9 cellular contexts compared by ENCODE assay signal in the genomic region with DNA sequence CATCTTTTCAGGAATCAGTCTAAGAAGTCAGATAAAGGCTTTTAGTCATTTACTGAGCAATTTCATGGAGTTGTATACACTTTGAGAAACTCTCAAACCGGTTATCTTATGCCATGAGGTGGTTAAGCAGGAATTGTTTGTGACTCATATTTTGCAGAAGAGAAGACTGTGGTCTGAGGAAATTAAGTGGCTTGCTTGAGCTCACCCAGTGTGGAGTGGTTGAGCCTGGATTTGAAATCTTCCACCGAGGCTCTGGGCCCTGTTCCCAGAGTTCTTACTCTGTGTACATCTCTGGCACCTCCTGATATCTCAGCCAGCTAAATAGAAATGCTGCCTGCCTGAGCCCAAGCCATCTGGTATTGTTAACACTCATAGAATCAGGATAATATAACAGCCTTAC. TPM values are rescaled to one million over a fixed set of nuclear protein-coding genes. Genes with fewer than 3 reads are reported as not detected.
DNase-seq lines count a peak whose midpoint lies in the region; ATAC-seq and TF ChIP-seq lines count a peak whose summit lies in the region.
"Had no signal": no experiment of that assay in that cellular context is flagged by ENCODE, and none has a peak within 500 bp of the region (broad histone marks: within the 10 kb centered on the region; RNA-seq: fewer than 3 reads in every experiment).

No MANE protein-coding gene starts in this region.

- H3K36me3 ChIP-seq in hepatocyte (replicated peaks; ENCODE audit: insufficient read depth, low read depth) (no peaks in the 10 kb centered on the region), upper lobe of left lung (no peaks in the 10 kb centered on the region)
- H3K36me3 ChIP-seq: SJCRH30 had no signal

- TF ChIP-seq CTCF in hepatocyte (IDR thresholded peaks at IDR 0.05; ENCODE audit: poor library complexity) (no peak), upper lobe of left lung (IDR thresholded peaks at IDR 0.05) (no peak), nephron progenitor cell (IDR thresholded peaks at IDR 0.05) (no peak)

- H2AFZ ChIP-seq in hepatocyte, result no peak overlapping the region

- H3K9me3 ChIP-seq in hepatocyte (ENCODE audit: low read depth) (no peaks in the 10 kb centered on the region), upper lobe of left lung (no peaks in the 10 kb centered on the region)
- H3K9me3 ChIP-seq: SJCRH30 had no signal

- no peak for DNase-seq in activated naive CD4-positive, alpha-beta T cell treated with anti-CD3 and anti-CD28 coated beads, Interleukin-2, amount 50 U/mL, for 72 hours (ENCODE audit: low spot score in 2 of 2)
- no peak for DNase-seq in activated naive CD4-positive, alpha-beta T cell treated with Interleukin-2 at 50 U/mL for 16 hours
- DNase-seq in activated CD8-positive, alpha-beta T cell treated with anti-CD3 and anti-CD28 coated beads, Interleukin-2, amount 10 ng/mL, durations not matched to agents 7 days and 5 days, result no peak
- DNase-seq in hepatocyte (ENCODE audit: low spot score) (peak; percentile 57), upper lobe of left lung (peak in 1 of 2 donors; percentile 75), nephron progenitor cell (no peak)
- DNase-seq: SJCRH30 had no signal

- H3K4me1 ChIP-seq in hepatocyte (ENCODE audit: insufficient read depth) (no peaks in the 10 kb centered on the region), upper lobe of left lung (no peaks in the 10 kb centered on the region)
- H3K4me1 ChIP-seq: SJCRH30 had no signal

- no peaks in the 10 kb centered on the region for H3K79me2 ChIP-seq in hepatocyte

- H3K4me3 ChIP-seq in hepatocyte, result no peak overlapping the region
- no peak overlapping the region for H3K4me3 ChIP-seq in upper lobe of left lung
- H3K4me3 ChIP-seq: SJCRH30 had no signal

- peaks cover 0 to 30% of the 10 kb centered on the region in 2 donors for H3K36me3 Mint-ChIP-seq in activated naive CD4-positive, alpha-beta T cell treated with anti-CD3 and anti-CD28 coated beads, Interleukin-2, amount 50 U/mL, for 72 hours
- H3K36me3 Mint-ChIP-seq in activated CD8-positive, alpha-beta T cell treated with anti-CD3 and anti-CD28 coated beads, Interleukin-2, amount 10 ng/mL, durations not matched to agents 7 days and 5 days (ENCODE audit: low read depth), result peaks cover 14% of the 10 kb centered on the region
- H3K36me3 Mint-ChIP-seq in nephron progenitor cell (ENCODE audit: low read depth), result no peaks in the 10 kb centered on the region

- H3K27me3 ChIP-seq in hepatocyte, result no peaks in the 10 kb centered on the region
- no peaks in the 10 kb centered on the region for H3K27me3 ChIP-seq in upper lobe of left lung
- H3K27me3 ChIP-seq: SJCRH30 had no signal

- H4K20me1 ChIP-seq in hepatocyte (ENCODE audit: insufficient read depth, poor library complexity, severe bottlenecking), result no peaks in the 10 kb centered on the region

- no peak for TF ChIP-seq POLR2A in upper lobe of left lung (IDR thresholded peaks at IDR 0.05)

- no peak for TF ChIP-seq EP300 in upper lobe of left lung (IDR thresholded peaks at IDR 0.05)

- ATAC-seq in activated naive CD4-positive, alpha-beta T cell treated with anti-CD3 and anti-CD28 coated beads, Interleukin-2, amount 50 U/mL, for 72 hours, result peak; percentile 77 to 90
- peak; percentile 19 for ATAC-seq in activated CD8-positive, alpha-beta T cell treated with anti-CD3 and anti-CD28 coated beads, Interleukin-2, amount 10 ng/mL, durations not matched to agents 7 days and 5 days
- ATAC-seq in upper lobe of left lung (ENCODE audit: low FRiP score in 2 of 2) (peak; percentile 35 to 80), GM19397 (IDR thresholded peaks at IDR 0.05; ENCODE audit: unreplicated experiment) (no peak), GM19023 (IDR thresholded peaks at IDR 0.05; ENCODE audit: unreplicated experiment) (no peak)

- peaks cover 0 to 5% of the 10 kb centered on the region in 2 donors for H3K9me3 Mint-ChIP-seq in activated naive CD4-positive, alpha-beta T cell treated with anti-CD3 and anti-CD28 coated beads, Interleukin-2, amount 50 U/mL, for 72 hours
- no peaks in the 10 kb centered on the region for H3K9me3 Mint-ChIP-seq in activated CD8-positive, alpha-beta T cell treated with anti-CD3 and anti-CD28 coated beads, Interleukin-2, amount 10 ng/mL, durations not matched to agents 7 days and 5 days (ENCODE audit: insufficient read depth)
- H3K9me3 Mint-ChIP-seq in nephron progenitor cell, result no peaks in the 10 kb centered on the region

- H3K4me3 Mint-ChIP-seq in activated CD8-positive, alpha-beta T cell treated with anti-CD3 and anti-CD28 coated beads, Interleukin-2, amount 10 ng/mL, durations not matched to agents 7 days and 5 days, result no peak overlapping the region
- no peak overlapping the region for H3K4me3 Mint-ChIP-seq in nephron progenitor cell

- 46% methylated on average over 2 of the region's 2 CpGs for WGBS in hepatocyte (ENCODE audit: low lambda C conversion rate, missing lambda C conversion rate)
- WGBS in upper lobe of left lung, 2 donors, result 10 to 26% methylated on average over 2 of the region's 2 CpGs

- peaks cover 25% of the 10 kb centered on the region for H3K4me1 Mint-ChIP-seq in activated CD8-positive, alpha-beta T cell treated with anti-CD3 and anti-CD28 coated beads, Interleukin-2, amount 10 ng/mL, durations not matched to agents 7 days and 5 days (ENCODE audit: low read depth)
- peaks cover 10% of the 10 kb centered on the region for H3K4me1 Mint-ChIP-seq in nephron progenitor cell

- CTCF ChIA-PET in activated CD8-positive, alpha-beta T cell treated with anti-CD3 and anti-CD28 coated beads, Interleukin-2, amount 10 ng/mL, durations not matched to agents 7 days and 5 days (lab: Charles Lee), result interaction anchor here (1.5 kb wide), 1 partner anchor 35 kb away, joined by 3 read pairs; no protein-coding TSS in a partner anchor

- H3K4me2 ChIP-seq in hepatocyte, result no peak overlapping the region

- no peak overlapping the region for H3K27ac Mint-ChIP-seq in activated naive CD4-positive, alpha-beta T cell treated with anti-CD3 and anti-CD28 coated beads, Interleukin-2, amount 50 U/mL, for 72 hours
- H3K27ac Mint-ChIP-seq in activated CD8-positive, alpha-beta T cell treated with anti-CD3 and anti-CD28 coated beads, Interleukin-2, amount 10 ng/mL, durations not matched to agents 7 days and 5 days, result no peak overlapping the region
- H3K27ac Mint-ChIP-seq in nephron progenitor cell, result no peak overlapping the region

- no peaks in the 10 kb centered on the region for H3K9me2 ChIP-seq in hepatocyte (replicated peaks; ENCODE audit: insufficient read depth)

- H3K27me3 Mint-ChIP-seq in activated CD8-positive, alpha-beta T cell treated with anti-CD3 and anti-CD28 coated beads, Interleukin-2, amount 10 ng/mL, durations not matched to agents 7 days and 5 days (ENCODE audit: low read depth), result no peaks in the 10 kb centered on the region
- peaks cover 3% of the 10 kb centered on the region for H3K27me3 Mint-ChIP-seq in nephron progenitor cell (ENCODE audit: low read depth, poor library complexity)

- H3K27ac ChIP-seq in hepatocyte (peak overlapping the region; percentile 24), upper lobe of left lung (no peak overlapping the region)
- H3K27ac ChIP-seq: SJCRH30 had no signal

- POLR2A ChIA-PET in activated CD8-positive, alpha-beta T cell treated with anti-CD3 and anti-CD28 coated beads, Interleukin-2, amount 10 ng/mL, durations not matched to agents 7 days and 5 days (lab: Charles Lee), result no interaction called here

RNA-seq across cellular contexts. Expression of gene BCL6, which starts 37.8 kb away (rescaled TPM):
- 100 to 1,000 TPM; 103 to 114 TPM for total RNA-seq in activated naive CD4-positive, alpha-beta T cell treated with anti-CD3 and anti-CD28 coated beads, Interleukin-2, amount 50 U/mL, for 72 hours
- 10 to 100 TPM; 11.8 to 12.6 TPM for total RNA-seq in activated CD8-positive, alpha-beta T cell treated with anti-CD3 and anti-CD28 coated beads, Interleukin-2, amount 10 ng/mL, durations not matched to agents 7 days and 5 days
- total RNA-seq in hepatocyte (40.3 and 46.5 TPM in 2 replicates), upper lobe of left lung (100 to 1,000 TPM in 4 of 6 donors, 10 to 100 TPM in 2; 80.4 to 268 (median 119) TPM)
- 31.9 and 32.0 TPM in 2 replicates for polyA plus RNA-seq in hepatocyte

Comparison
In these comparisons a context has a peak if more than half of its experiments do, and no peak if none do; other contexts are left out.
1. ATAC-seq: peak in activated naive CD4-positive, alpha-beta T cell treated with anti-CD3 and anti-CD28 coated beads, Interleukin-2, amount 50 U/mL, for 72 hours (2 of 2), activated CD8-positive, alpha-beta T cell treated with anti-CD3 and anti-CD28 coated beads, Interleukin-2, amount 10 ng/mL, durations not matched to agents 7 days and 5 days (single experiment) and upper lobe of left lung (2 of 2); none in GM19397 (single experiment) and GM19023 (single experiment).